In the genomic region with DNA sequence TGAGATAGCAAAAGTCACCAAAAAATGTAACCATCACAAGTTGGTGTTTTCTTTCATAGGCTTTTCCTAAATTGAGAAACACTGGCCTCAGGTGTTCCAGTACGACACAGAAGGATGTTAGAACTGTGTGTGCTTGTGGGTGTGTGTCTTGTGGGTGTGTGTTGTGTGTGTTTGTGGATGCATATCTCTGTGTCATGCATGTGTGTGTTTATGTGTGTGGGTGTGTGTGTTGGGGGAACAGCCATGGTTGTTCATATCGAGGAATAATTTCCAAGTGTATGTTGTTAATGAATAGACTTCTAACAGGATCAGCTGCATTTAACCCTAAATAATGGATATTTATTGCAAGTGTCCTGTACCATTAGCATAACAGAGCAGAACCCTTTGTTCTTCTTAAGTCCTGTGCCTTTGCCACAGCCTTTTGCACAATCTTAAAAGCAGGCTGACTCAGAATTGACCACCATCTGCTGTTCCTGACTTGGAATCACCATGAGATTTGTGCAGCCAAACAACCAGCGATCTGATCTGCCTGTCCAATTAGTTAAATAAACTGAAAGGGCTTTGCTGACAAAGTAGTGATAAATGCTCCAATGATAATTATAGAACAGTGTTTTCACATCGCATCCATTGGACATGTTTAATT, we compare ENCODE assay signal across 1 cellular context.
TF ChIP-seq lines count a peak whose summit lies in the region.

No MANE protein-coding gene starts in this region.

TF ChIP-seq in GM23338, 12 proteins besides CTCF, POLR2A, EP300 and RAD21 (continued from another document):
- TF ChIP-seq, protein P1, sequence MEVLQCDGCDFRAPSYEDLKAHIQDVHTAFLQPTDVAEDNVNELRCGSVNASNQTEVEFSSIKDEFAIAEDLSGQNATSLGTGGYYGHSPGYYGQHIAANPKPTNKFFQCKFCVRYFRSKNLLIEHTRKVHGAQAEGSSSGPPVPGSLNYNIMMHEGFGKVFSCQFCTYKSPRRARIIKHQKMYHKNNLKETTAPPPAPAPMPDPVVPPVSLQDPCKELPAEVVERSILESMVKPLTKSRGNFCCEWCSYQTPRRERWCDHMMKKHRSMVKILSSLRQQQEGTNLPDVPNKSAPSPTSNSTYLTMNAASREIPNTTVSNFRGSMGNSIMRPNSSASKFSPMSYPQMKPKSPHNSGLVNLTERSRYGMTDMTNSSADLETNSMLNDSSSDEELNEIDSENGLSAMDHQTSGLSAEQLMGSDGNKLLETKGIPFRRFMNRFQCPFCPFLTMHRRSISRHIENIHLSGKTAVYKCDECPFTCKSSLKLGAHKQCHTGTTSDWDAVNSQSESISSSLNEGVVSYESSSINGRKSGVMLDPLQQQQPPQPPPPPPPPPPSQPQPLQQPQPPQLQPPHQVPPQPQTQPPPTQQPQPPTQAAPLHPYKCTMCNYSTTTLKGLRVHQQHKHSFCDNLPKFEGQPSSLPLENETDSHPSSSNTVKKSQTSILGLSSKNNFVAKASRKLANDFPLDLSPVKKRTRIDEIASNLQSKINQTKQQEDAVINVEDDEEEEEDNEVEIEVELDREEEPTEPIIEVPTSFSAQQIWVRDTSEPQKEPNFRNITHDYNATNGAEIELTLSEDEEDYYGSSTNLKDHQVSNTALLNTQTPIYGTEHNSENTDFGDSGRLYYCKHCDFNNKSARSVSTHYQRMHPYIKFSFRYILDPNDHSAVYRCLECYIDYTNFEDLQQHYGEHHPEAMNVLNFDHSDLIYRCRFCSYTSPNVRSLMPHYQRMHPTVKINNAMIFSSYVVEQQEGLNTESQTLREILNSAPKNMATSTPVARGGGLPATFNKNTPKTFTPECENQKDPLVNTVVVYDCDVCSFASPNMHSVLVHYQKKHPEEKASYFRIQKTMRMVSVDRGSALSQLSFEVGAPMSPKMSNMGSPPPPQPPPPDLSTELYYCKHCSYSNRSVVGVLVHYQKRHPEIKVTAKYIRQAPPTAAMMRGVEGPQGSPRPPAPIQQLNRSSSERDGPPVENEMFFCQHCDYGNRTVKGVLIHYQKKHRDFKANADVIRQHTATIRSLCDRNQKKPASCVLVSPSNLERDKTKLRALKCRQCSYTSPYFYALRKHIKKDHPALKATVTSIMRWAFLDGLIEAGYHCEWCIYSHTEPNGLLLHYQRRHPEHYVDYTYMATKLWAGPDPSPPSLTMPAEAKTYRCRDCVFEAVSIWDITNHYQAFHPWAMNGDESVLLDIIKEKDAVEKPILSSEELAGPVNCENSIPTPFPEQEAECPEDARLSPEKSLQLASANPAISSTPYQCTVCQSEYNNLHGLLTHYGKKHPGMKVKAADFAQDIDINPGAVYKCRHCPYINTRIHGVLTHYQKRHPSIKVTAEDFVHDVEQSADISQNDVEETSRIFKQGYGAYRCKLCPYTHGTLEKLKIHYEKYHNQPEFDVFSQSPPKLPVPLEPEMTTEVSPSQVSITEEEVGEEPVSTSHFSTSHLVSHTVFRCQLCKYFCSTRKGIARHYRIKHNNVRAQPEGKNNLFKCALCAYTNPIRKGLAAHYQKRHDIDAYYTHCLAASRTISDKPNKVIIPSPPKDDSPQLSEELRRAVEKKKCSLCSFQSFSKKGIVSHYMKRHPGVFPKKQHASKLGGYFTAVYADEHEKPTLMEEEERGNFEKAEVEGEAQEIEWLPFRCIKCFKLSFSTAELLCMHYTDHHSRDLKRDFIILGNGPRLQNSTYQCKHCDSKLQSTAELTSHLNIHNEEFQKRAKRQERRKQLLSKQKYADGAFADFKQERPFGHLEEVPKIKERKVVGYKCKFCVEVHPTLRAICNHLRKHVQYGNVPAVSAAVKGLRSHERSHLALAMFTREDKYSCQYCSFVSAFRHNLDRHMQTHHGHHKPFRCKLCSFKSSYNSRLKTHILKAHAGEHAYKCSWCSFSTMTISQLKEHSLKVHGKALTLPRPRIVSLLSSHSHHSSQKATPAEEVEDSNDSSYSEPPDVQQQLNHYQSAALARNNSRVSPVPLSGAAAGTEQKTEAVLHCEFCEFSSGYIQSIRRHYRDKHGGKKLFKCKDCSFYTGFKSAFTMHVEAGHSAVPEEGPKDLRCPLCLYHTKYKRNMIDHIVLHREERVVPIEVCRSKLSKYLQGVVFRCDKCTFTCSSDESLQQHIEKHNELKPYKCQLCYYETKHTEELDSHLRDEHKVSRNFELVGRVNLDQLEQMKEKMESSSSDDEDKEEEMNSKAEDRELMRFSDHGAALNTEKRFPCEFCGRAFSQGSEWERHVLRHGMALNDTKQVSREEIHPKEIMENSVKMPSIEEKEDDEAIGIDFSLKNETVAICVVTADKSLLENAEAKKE (CRISPR knock-in tag; IDR thresholded peaks at IDR 0.05): no peak
- TF ChIP-seq, protein P2, sequence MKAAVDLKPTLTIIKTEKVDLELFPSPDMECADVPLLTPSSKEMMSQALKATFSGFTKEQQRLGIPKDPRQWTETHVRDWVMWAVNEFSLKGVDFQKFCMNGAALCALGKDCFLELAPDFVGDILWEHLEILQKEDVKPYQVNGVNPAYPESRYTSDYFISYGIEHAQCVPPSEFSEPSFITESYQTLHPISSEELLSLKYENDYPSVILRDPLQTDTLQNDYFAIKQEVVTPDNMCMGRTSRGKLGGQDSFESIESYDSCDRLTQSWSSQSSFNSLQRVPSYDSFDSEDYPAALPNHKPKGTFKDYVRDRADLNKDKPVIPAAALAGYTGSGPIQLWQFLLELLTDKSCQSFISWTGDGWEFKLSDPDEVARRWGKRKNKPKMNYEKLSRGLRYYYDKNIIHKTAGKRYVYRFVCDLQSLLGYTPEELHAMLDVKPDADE (IDR thresholded peaks at IDR 0.05): no peak
- TF ChIP-seq ZNF114 (CRISPR knock-in tag; IDR thresholded peaks at IDR 0.05) (no peak), JUNB (IDR thresholded peaks at IDR 0.05; ENCODE audit: unreplicated experiment) (no peak), EZH2 (IDR thresholded peaks at IDR 0.05; ENCODE audit: low read depth, unreplicated experiment) (no peak)
- TF ChIP-seq, protein P3, sequence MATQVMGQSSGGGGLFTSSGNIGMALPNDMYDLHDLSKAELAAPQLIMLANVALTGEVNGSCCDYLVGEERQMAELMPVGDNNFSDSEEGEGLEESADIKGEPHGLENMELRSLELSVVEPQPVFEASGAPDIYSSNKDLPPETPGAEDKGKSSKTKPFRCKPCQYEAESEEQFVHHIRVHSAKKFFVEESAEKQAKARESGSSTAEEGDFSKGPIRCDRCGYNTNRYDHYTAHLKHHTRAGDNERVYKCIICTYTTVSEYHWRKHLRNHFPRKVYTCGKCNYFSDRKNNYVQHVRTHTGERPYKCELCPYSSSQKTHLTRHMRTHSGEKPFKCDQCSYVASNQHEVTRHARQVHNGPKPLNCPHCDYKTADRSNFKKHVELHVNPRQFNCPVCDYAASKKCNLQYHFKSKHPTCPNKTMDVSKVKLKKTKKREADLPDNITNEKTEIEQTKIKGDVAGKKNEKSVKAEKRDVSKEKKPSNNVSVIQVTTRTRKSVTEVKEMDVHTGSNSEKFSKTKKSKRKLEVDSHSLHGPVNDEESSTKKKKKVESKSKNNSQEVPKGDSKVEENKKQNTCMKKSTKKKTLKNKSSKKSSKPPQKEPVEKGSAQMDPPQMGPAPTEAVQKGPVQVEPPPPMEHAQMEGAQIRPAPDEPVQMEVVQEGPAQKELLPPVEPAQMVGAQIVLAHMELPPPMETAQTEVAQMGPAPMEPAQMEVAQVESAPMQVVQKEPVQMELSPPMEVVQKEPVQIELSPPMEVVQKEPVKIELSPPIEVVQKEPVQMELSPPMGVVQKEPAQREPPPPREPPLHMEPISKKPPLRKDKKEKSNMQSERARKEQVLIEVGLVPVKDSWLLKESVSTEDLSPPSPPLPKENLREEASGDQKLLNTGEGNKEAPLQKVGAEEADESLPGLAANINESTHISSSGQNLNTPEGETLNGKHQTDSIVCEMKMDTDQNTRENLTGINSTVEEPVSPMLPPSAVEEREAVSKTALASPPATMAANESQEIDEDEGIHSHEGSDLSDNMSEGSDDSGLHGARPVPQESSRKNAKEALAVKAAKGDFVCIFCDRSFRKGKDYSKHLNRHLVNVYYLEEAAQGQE (IDR thresholded peaks at IDR 0.05; ENCODE audit: unreplicated experiment): no peak
TF ChIP-seq in GM23338: peak in this region for 0.
